32 cellular contexts compared by ENCODE assay signal in genomic region chr1:34631126-34631525, GRCh38.
"Had no signal": no experiment of that assay in that cellular context is flagged by ENCODE, and none has a peak within 500 bp of the region (broad histone marks: within the 10 kb centered on the region; RNA-seq: fewer than 3 reads in every experiment).

No MANE protein-coding gene starts in this region.

- H3K4me3 Mint-ChIP-seq: activated CD4-positive, alpha-beta memory T cell treated with anti-CD3 and anti-CD28 coated beads for 36 hours; activated CD4-positive, alpha-beta T cell treated with anti-CD3 and anti-CD28 coated beads for 36 hours; activated CD4-positive, alpha-beta T cell treated with anti-CD3 and anti-CD28 coated beads, Interleukin-2, amount 10 ng/mL, durations not matched to agents 24 days and 14 days; activated CD8-positive, alpha-beta memory T cell treated with anti-CD3 and anti-CD28 coated beads, Interleukin-2, amount 10 ng/mL, durations not matched to agents 7 days and 5 days; activated CD8-positive, alpha-beta T cell treated with anti-CD3 and anti-CD28 coated beads, Interleukin-2, amount 10 ng/mL, durations not matched to agents 7 days and 5 days; activated naive CD4-positive, alpha-beta T cell treated with anti-CD3 and anti-CD28 coated beads for 36 hours; activated naive CD4-positive, alpha-beta T cell treated with anti-CD3 and anti-CD28 coated beads, Interleukin-2, amount 50 U/mL, for 24 hours; activated naive CD8-positive, alpha-beta T cell treated with anti-CD3 and anti-CD28 coated beads for 36 hours; activated naive CD8-positive, alpha-beta T cell treated with anti-CD3 and anti-CD28 coated beads, Interleukin-2, amount 50 U/mL, for 24 hours; activated T-helper 1 cell treated with anti-CD3 and anti-CD28 coated beads, Interleukin-12 subunit alpha, Interleukin-12 subunit beta, Interleukin-2, Interleukin-4 antibody, amounts not matched to agents 30 ng/mL and 10 ng/mL and 1 ng/mL, durations not matched to agents 14 hours and 24 hours and 36 hours; T-helper 17 cell; T-helper 2 cell treated with Interferon-gamma antibody and Interleukin-4, amounts not matched to agents 5 μg/mL and 100 μg/mL, for 36 hours had no signal

- H3K4me1 Mint-ChIP-seq: activated CD4-positive, alpha-beta T cell treated with anti-CD3 and anti-CD28 coated beads for 36 hours; activated CD4-positive, alpha-beta T cell treated with anti-CD3 and anti-CD28 coated beads, Interleukin-2, amount 10 ng/mL, durations not matched to agents 24 days and 14 days; activated CD8-positive, alpha-beta memory T cell treated with anti-CD3 and anti-CD28 coated beads, Interleukin-2, amount 10 ng/mL, durations not matched to agents 7 days and 5 days; activated naive CD4-positive, alpha-beta T cell treated with anti-CD3 and anti-CD28 coated beads, Interleukin-2, amount 50 U/mL, for 24 hours; activated naive CD8-positive, alpha-beta T cell treated with anti-CD3 and anti-CD28 coated beads for 36 hours; activated naive CD8-positive, alpha-beta T cell treated with anti-CD3 and anti-CD28 coated beads, Interleukin-2, amount 50 U/mL, for 24 hours; T-helper 17 cell had no signal

- H3K9me3 ChIP-seq: adrenal gland, body of pancreas, colonic mucosa had no signal

- DNase-seq: activated CD4-positive, alpha-beta memory T cell treated with anti-CD3 and anti-CD28 coated beads for 36 hours; activated CD4-positive, alpha-beta T cell treated with anti-CD3 and anti-CD28 coated beads for 36 hours; activated CD4-positive, alpha-beta T cell treated with anti-CD3 and anti-CD28 coated beads, Interleukin-2, amount 10 ng/mL, durations not matched to agents 24 days and 14 days; activated CD4-positive, CD25-positive, alpha-beta regulatory T cell; activated CD4-positive, CD25-positive, alpha-beta regulatory T cell treated with anti-CD3 and anti-CD28 coated beads, Interleukin-2, amount 50 U/mL, for 72 hours; activated CD8-positive, alpha-beta memory T cell treated with anti-CD3 and anti-CD28 coated beads, Interleukin-2, amount 10 ng/mL, durations not matched to agents 7 days and 5 days; activated CD8-positive, alpha-beta memory T cell treated with anti-CD3 and anti-CD28 coated beads, Interleukin-2, amount 50 U/mL, for 4 hours; activated CD8-positive, alpha-beta T cell treated with anti-CD3 and anti-CD28 coated beads, Interleukin-2, amount 10 ng/mL, durations not matched to agents 7 days and 5 days; activated effector memory CD4-positive, alpha-beta T cell treated with anti-CD3 and anti-CD28 coated beads, Interleukin-2, amount 50 U/mL, for 16 hours; activated naive CD4-positive, alpha-beta T cell treated with anti-CD3 and anti-CD28 coated beads for 36 hours; activated naive CD8-positive, alpha-beta T cell treated with anti-CD3 and anti-CD28 coated beads for 36 hours; activated naive CD8-positive, alpha-beta T cell treated with anti-CD3 and anti-CD28 coated beads, Interleukin-2, amount 50 U/mL, for 24 hours; activated T-cell treated with anti-CD3 and anti-CD28 coated beads, Interleukin-2, amount 50 U/mL, for 1 hour; activated T-cell treated with anti-CD3 and anti-CD28 coated beads, Interleukin-2, amount 50 U/mL, for 48 hours; adrenal gland; amygdala; aorta; body of pancreas; central memory CD4-positive, alpha-beta T cell; cerebellar nuclear complex; colonic mucosa; effector CD8-positive, alpha-beta T cell; foreskin fibroblast; head of caudate nucleus; T-helper 17 cell; T1000; WERI-Rb-1 had no signal

- H3K4me3 ChIP-seq: adrenal gland, body of pancreas, colonic mucosa had no signal

- H3K36me3 Mint-ChIP-seq: activated CD4-positive, alpha-beta memory T cell treated with anti-CD3 and anti-CD28 coated beads for 36 hours; activated CD8-positive, alpha-beta memory T cell treated with anti-CD3 and anti-CD28 coated beads, Interleukin-2, amount 10 ng/mL, durations not matched to agents 7 days and 5 days; activated naive CD4-positive, alpha-beta T cell treated with anti-CD3 and anti-CD28 coated beads, Interleukin-2, amount 50 U/mL, for 24 hours; activated naive CD8-positive, alpha-beta T cell treated with anti-CD3 and anti-CD28 coated beads for 36 hours had no signal

- H3K27me3 ChIP-seq: adrenal gland, body of pancreas, colonic mucosa had no signal

- H3K27ac Mint-ChIP-seq: activated CD4-positive, alpha-beta memory T cell treated with anti-CD3 and anti-CD28 coated beads for 36 hours; activated CD4-positive, alpha-beta T cell treated with anti-CD3 and anti-CD28 coated beads for 36 hours; activated CD4-positive, alpha-beta T cell treated with anti-CD3 and anti-CD28 coated beads, Interleukin-2, amount 10 ng/mL, durations not matched to agents 24 days and 14 days; activated CD8-positive, alpha-beta memory T cell treated with anti-CD3 and anti-CD28 coated beads, Interleukin-2, amount 10 ng/mL, durations not matched to agents 7 days and 5 days; activated CD8-positive, alpha-beta T cell treated with anti-CD3 and anti-CD28 coated beads, Interleukin-2, amount 10 ng/mL, durations not matched to agents 7 days and 5 days; activated naive CD4-positive, alpha-beta T cell treated with anti-CD3 and anti-CD28 coated beads for 36 hours; activated naive CD4-positive, alpha-beta T cell treated with anti-CD3 and anti-CD28 coated beads, Interleukin-2, amount 50 U/mL, for 24 hours; activated naive CD8-positive, alpha-beta T cell treated with anti-CD3 and anti-CD28 coated beads for 36 hours; activated naive CD8-positive, alpha-beta T cell treated with anti-CD3 and anti-CD28 coated beads, Interleukin-2, amount 50 U/mL, for 24 hours; activated T-helper 1 cell treated with anti-CD3 and anti-CD28 coated beads, Interleukin-12 subunit alpha, Interleukin-12 subunit beta, Interleukin-2, Interleukin-4 antibody, amounts not matched to agents 30 ng/mL and 10 ng/mL and 1 ng/mL, durations not matched to agents 14 hours and 24 hours and 36 hours; activated T-helper 2 cell treated with anti-CD3 and anti-CD28 coated beads, Interferon-gamma antibody, Interleukin-2, Interleukin-4, amounts not matched to agents 10 μg/mL and 5 μg/mL and 100 μg/mL, durations not matched to agents 14 hours and 24 hours and 36 hours; T-helper 17 cell; T-helper 2 cell treated with Interferon-gamma antibody and Interleukin-4, amounts not matched to agents 5 μg/mL and 100 μg/mL, for 36 hours had no signal

- H3K4me1 ChIP-seq: adrenal gland, body of pancreas, colonic mucosa had no signal

- H3K27me3 Mint-ChIP-seq: activated CD4-positive, alpha-beta memory T cell treated with anti-CD3 and anti-CD28 coated beads for 36 hours; activated CD8-positive, alpha-beta memory T cell treated with anti-CD3 and anti-CD28 coated beads, Interleukin-2, amount 10 ng/mL, durations not matched to agents 7 days and 5 days; activated naive CD4-positive, alpha-beta T cell treated with anti-CD3 and anti-CD28 coated beads, Interleukin-2, amount 50 U/mL, for 24 hours had no signal

- H3K36me3 ChIP-seq: adrenal gland, colonic mucosa, WERI-Rb-1 had no signal

- H3K27ac ChIP-seq: adrenal gland, body of pancreas, colonic mucosa, epithelial cell of prostate, WERI-Rb-1 had no signal

- ATAC-seq: activated CD4-positive, alpha-beta T cell treated with anti-CD3 and anti-CD28 coated beads for 36 hours; activated CD8-positive, alpha-beta memory T cell treated with anti-CD3 and anti-CD28 coated beads, Interleukin-2, amount 10 ng/mL, durations not matched to agents 7 days and 5 days; activated CD8-positive, alpha-beta T cell treated with anti-CD3 and anti-CD28 coated beads, Interleukin-2, amount 10 ng/mL, durations not matched to agents 7 days and 5 days; activated naive CD8-positive, alpha-beta T cell treated with anti-CD3 and anti-CD28 coated beads, Interleukin-2, amount 50 U/mL, for 24 hours; body of pancreas; T-helper 17 cell had no signal

- H3K9me3 Mint-ChIP-seq: activated CD4-positive, alpha-beta memory T cell treated with anti-CD3 and anti-CD28 coated beads for 36 hours; activated CD4-positive, alpha-beta T cell treated with anti-CD3 and anti-CD28 coated beads, Interleukin-2, amount 10 ng/mL, durations not matched to agents 24 days and 14 days; activated naive CD4-positive, alpha-beta T cell treated with anti-CD3 and anti-CD28 coated beads for 36 hours; activated naive CD4-positive, alpha-beta T cell treated with anti-CD3 and anti-CD28 coated beads, Interleukin-2, amount 50 U/mL, for 24 hours; activated naive CD8-positive, alpha-beta T cell treated with anti-CD3 and anti-CD28 coated beads for 36 hours; activated naive CD8-positive, alpha-beta T cell treated with anti-CD3 and anti-CD28 coated beads, Interleukin-2, amount 50 U/mL, for 24 hours; activated T-helper 1 cell treated with anti-CD3 and anti-CD28 coated beads, Interleukin-12 subunit alpha, Interleukin-12 subunit beta, Interleukin-2, Interleukin-4 antibody, amounts not matched to agents 30 ng/mL and 10 ng/mL and 1 ng/mL, durations not matched to agents 14 hours and 24 hours and 36 hours; activated T-helper 2 cell treated with anti-CD3 and anti-CD28 coated beads, Interferon-gamma antibody, Interleukin-2, Interleukin-4, amounts not matched to agents 10 μg/mL and 5 μg/mL and 100 μg/mL, durations not matched to agents 14 hours and 24 hours and 36 hours; T-helper 2 cell treated with Interferon-gamma antibody and Interleukin-4, amounts not matched to agents 5 μg/mL and 100 μg/mL, for 36 hours had no signal
